ENCODE assay signal across 17 cellular contexts in genomic region chr12:11768233-11768965, GRCh38.
DNase-seq lines count a peak whose midpoint lies in the region; ATAC-seq and TF ChIP-seq lines count a peak whose summit lies in the region.
"Had no signal": no experiment of that assay in that cellular context is flagged by ENCODE, and none has a peak within 500 bp of the region (broad histone marks: within the 10 kb centered on the region; RNA-seq: fewer than 3 reads in every experiment).

No MANE protein-coding gene starts in this region.

- H3F3A ChIP-seq in OCI-LY1 (ENCODE audit: insufficient read depth, low read length), result 0 out of 2 replicates have a peak, but pooled peaks cover 3% of the 10 kb centered on the region

- no peaks in the 10 kb centered on the region for H4K20me1 ChIP-seq in OCI-LY1 (ENCODE audit: insufficient read depth, low read length)
- no peaks in the 10 kb centered on the region for H4K20me1 ChIP-seq in hepatocyte (ENCODE audit: insufficient read depth, poor library complexity, severe bottlenecking)

- H2AFZ ChIP-seq in OCI-LY1 (ENCODE audit: low read length) (no peak overlapping the region), hepatocyte (no peak overlapping the region)
- H2AFZ ChIP-seq: neural progenitor cell had no signal

- H3K36me3 Mint-ChIP-seq in CD4-positive, alpha-beta memory T cell, result peaks cover 13 to 14% of the 10 kb centered on the region in 2 donors

- CTCF ChIA-PET in CD4-positive, alpha-beta memory T cell (lab: Charles Lee; ENCODE audit: partially characterized antibody), result interaction anchor here (2.0 kb wide), 1 partner anchor 265 kb away, joined by 5 read pairs; no protein-coding TSS in a partner anchor

- peak overlapping the region; percentile 71 for H3K9ac ChIP-seq in OCI-LY1 (ENCODE audit: low read length)
- H3K9ac ChIP-seq: neural progenitor cell had no signal

- H3K27ac Mint-ChIP-seq in CD4-positive, alpha-beta memory T cell, result peak overlapping the region in 4 of 7 donors; percentile 5 to 58 (median 15)
- H3K27ac Mint-ChIP-seq: neural progenitor cell; T-helper 2 cell treated with Interferon-gamma antibody and Interleukin-4, amounts not matched to agents 5 μg/mL and 100 μg/mL, for 36 hours had no signal

- H3K4me1 Mint-ChIP-seq in CD4-positive, alpha-beta memory T cell, result peaks cover 62 to 93% (median 79%) of the 10 kb centered on the region in 4 donors

- H3K9me3 Mint-ChIP-seq in CD4-positive, alpha-beta memory T cell, result peaks cover 0 to 1% (median 0%) of the 10 kb centered on the region in 8 donors
- H3K9me3 Mint-ChIP-seq: activated naive CD4-positive, alpha-beta T cell treated with anti-CD3 and anti-CD28 coated beads for 36 hours; neural progenitor cell; T-helper 2 cell treated with Interferon-gamma antibody and Interleukin-4, amounts not matched to agents 5 μg/mL and 100 μg/mL, for 36 hours had no signal

- peaks cover 87% of the 10 kb centered on the region for H3K4me1 ChIP-seq in CD4-positive, alpha-beta memory T cell (ENCODE audit: insufficient read depth, low read length)
- H3K4me1 ChIP-seq in OCI-LY1 (ENCODE audit: insufficient read depth, low read length, severe bottlenecking) (peaks cover 85% of the 10 kb centered on the region), hepatocyte (ENCODE audit: insufficient read depth) (peaks cover 15% of the 10 kb centered on the region), spleen (peaks cover 39 to 100% (median 66%) of the 10 kb centered on the region in 6 donors), left lung (peaks cover 21 to 86% of the 10 kb centered on the region in 2 donors)

- no peaks in the 10 kb centered on the region for H3K27me3 Mint-ChIP-seq in CD4-positive, alpha-beta memory T cell

- no peak for TF ChIP-seq POLR2A in spleen (IDR thresholded peaks at IDR 0.05)

- no peak overlapping the region for H3K27ac ChIP-seq in CD4-positive, alpha-beta memory T cell (ENCODE audit: low read depth, low read length)
- H3K27ac ChIP-seq in OCI-LY1 (ENCODE audit: low read depth, low read length, poor library complexity, severe bottlenecking) (peak overlapping the region; percentile 99), hepatocyte (peak overlapping the region; percentile 47), spleen (peak overlapping the region in 6 of 8 donors; percentile 13 to 93 (median 88)), left lung (peak overlapping the region in 1 of 2 donors; percentile 96)
- H3K27ac ChIP-seq: brain microvascular endothelial cell, neural progenitor cell had no signal

- H3K9me2 ChIP-seq in OCI-LY1 (ENCODE audit: low read depth, low read length) (no peaks in the 10 kb centered on the region), hepatocyte (replicated peaks; ENCODE audit: insufficient read depth) (no peaks in the 10 kb centered on the region)

- peak overlapping the region in 3 of 8 donors; percentile 23 to 38 (median 31) for H3K4me3 Mint-ChIP-seq in CD4-positive, alpha-beta memory T cell
- H3K4me3 Mint-ChIP-seq: activated naive CD4-positive, alpha-beta T cell treated with anti-CD3 and anti-CD28 coated beads for 36 hours; neural progenitor cell; T-helper 2 cell treated with Interferon-gamma antibody and Interleukin-4, amounts not matched to agents 5 μg/mL and 100 μg/mL, for 36 hours had no signal

- POLR2A ChIA-PET in CD4-positive, alpha-beta memory T cell (lab: Charles Lee; ENCODE audit: partially characterized antibody), result no interaction called here

- 85% methylated on average over 5 of the region's 5 CpGs for WGBS in hepatocyte (ENCODE audit: low lambda C conversion rate, missing lambda C conversion rate)
- 85 to 97% (median 88%) methylated on average over 5 of the region's 5 CpGs for WGBS in spleen, 5 donors

- H3K4me2 ChIP-seq in OCI-LY1 (ENCODE audit: low read length) (peak overlapping the region; percentile 69; the same call in 1 of the 2 replicates), hepatocyte (no peak overlapping the region)
- H3K4me2 ChIP-seq: neural progenitor cell had no signal

- no peaks in the 10 kb centered on the region for H3K79me2 ChIP-seq in OCI-LY1 (ENCODE audit: insufficient read depth, low read length)
- H3K79me2 ChIP-seq in hepatocyte, result peaks cover 20% of the 10 kb centered on the region

- no peaks in the 10 kb centered on the region for H3K36me3 ChIP-seq in CD4-positive, alpha-beta memory T cell (ENCODE audit: insufficient read depth, low read length)
- no peaks in the 10 kb centered on the region for H3K36me3 ChIP-seq in OCI-LY1 (ENCODE audit: insufficient read depth, low read length)
- no peaks in the 10 kb centered on the region for H3K36me3 ChIP-seq in hepatocyte (replicated peaks; ENCODE audit: insufficient read depth, low read depth)
- peaks cover 0 to 6% (median 0%) of the 10 kb centered on the region in 6 donors for H3K36me3 ChIP-seq in spleen
- H3K36me3 ChIP-seq in left lung, result no peaks in the 10 kb centered on the region
- H3K36me3 ChIP-seq: brain microvascular endothelial cell, neural progenitor cell had no signal

- no peaks in the 10 kb centered on the region for H3K27me3 ChIP-seq in CD4-positive, alpha-beta memory T cell (ENCODE audit: insufficient read depth, low read length)
- H3K27me3 ChIP-seq in OCI-LY1 (ENCODE audit: insufficient read depth, low read length), result no peaks in the 10 kb centered on the region
- no peaks in the 10 kb centered on the region for H3K27me3 ChIP-seq in hepatocyte
- no peaks in the 10 kb centered on the region for H3K27me3 ChIP-seq in spleen (replicated peaks in 1 of 7)
- no peaks in the 10 kb centered on the region for H3K27me3 ChIP-seq in left lung
- H3K27me3 ChIP-seq: brain microvascular endothelial cell, neural progenitor cell had no signal

- no peak overlapping the region for H3K4me3 ChIP-seq in CD4-positive, alpha-beta memory T cell (ENCODE audit: low read length in 2 of 2)
- H3K4me3 ChIP-seq in OCI-LY1 (ENCODE audit: low read depth, low read length, poor library complexity, severe bottlenecking), result no peak overlapping the region
- no peak overlapping the region for H3K4me3 ChIP-seq in hepatocyte
- H3K4me3 ChIP-seq in spleen, result no peak overlapping the region
- no peak overlapping the region for H3K4me3 ChIP-seq in left lung
- H3K4me3 ChIP-seq: neural progenitor cell had no signal

- no peak for DNase-seq in CD4-positive, alpha-beta memory T cell
- no peak for DNase-seq in hepatocyte (ENCODE audit: low spot score)
- DNase-seq in spleen, result no peak
- DNase-seq in germinal center (ENCODE audit: low spot score), result no peak
- no peak for DNase-seq in left lung
- DNase-seq: activated CD4-positive, alpha-beta T cell treated with anti-CD3 and anti-CD28 coated beads for 1 hour; activated CD8-positive, alpha-beta memory T cell treated with anti-CD3 and anti-CD28 coated beads, Interleukin-2, amount 50 U/mL, for 4 hours; activated naive CD4-positive, alpha-beta T cell treated with anti-CD3 and anti-CD28 coated beads for 36 hours; brain microvascular endothelial cell; NCI-H1048; NCI-H2081 treated with DMSO at 0.1 percent for 48 hours; retina had no signal

- intact Hi-C loops in CD4-positive, alpha-beta memory T cell (cut with micrococcal nuclease), result loop anchor here (5.0 kb wide), 2 partner anchors 44 to 116 kb away; no protein-coding TSS in a partner anchor
- intact Hi-C loops in spleen (cut with DNase I; ENCODE audit: low total_unique reads) (no loop called here), left lung (cut with DNase I) (no loop called here)

- TF ChIP-seq CTCF in OCI-LY1 (IDR thresholded peaks at IDR 0.05; ENCODE audit: low read length) (no peak), hepatocyte (IDR thresholded peaks at IDR 0.05; ENCODE audit: poor library complexity) (no peak), spleen (IDR thresholded peaks at IDR 0.05 in 8 of 11, conservative IDR thresholded peaks at IDR 0.05 in 3 of 11) (no peak), left lung (IDR thresholded peaks at IDR 0.05) (no peak)

- no peak for ATAC-seq in GM18498 (IDR thresholded peaks at IDR 0.05; ENCODE audit: unreplicated experiment)
- no peak for ATAC-seq in left lung
- ATAC-seq: esophagus mucosa had no signal

- H3K9me3 ChIP-seq in CD4-positive, alpha-beta memory T cell (ENCODE audit: control insufficient read depth in 1 of 2, low read length in 2 of 2), result no peaks in the 10 kb centered on the region
- H3K9me3 ChIP-seq in OCI-LY1 (ENCODE audit: low read length), result no peaks in the 10 kb centered on the region
- H3K9me3 ChIP-seq in hepatocyte (ENCODE audit: low read depth), result no peaks in the 10 kb centered on the region
- H3K9me3 ChIP-seq in spleen, result no peaks in the 10 kb centered on the region
- no peaks in the 10 kb centered on the region for H3K9me3 ChIP-seq in left lung
